Comparison of ENCODE assay signal across 1 cellular context in the genomic region with DNA sequence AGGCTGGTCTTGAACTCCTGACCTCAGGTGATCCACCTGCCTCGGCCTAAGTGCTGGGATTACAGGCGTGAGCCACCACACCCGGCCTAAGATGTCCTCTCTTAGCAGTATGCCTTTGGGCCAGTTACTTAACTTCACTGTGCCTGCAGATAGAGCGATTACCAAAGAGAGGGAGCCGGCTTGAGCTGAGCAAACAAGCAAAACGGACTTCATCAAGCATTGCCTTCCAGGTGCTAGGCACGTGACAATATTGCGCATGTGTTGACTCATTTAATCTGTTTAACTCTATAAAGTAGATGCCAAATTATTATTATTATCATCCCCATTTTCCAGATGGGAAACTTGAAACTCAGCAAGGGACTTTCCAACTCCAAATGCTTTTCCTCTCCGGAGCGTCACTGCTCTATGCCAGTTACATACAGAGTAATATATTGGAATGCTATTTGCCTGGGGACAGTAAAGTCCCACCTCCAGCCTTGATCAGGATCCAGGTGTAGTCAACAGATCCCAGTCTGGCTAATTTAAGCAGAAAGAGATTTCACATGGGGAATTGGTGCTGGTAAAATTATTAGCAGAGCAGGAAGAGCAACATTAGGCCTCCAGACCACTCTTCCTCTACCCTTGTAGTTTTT.
A peak's percentile ranks its signal among the peaks of the same experiment; 100 is the strongest.
TF ChIP-seq lines count a peak whose summit lies in the region.

No MANE protein-coding gene starts in this region.

TF ChIP-seq in HepG2, 621 proteins besides CTCF, POLR2A, EP300 and RAD21 (continued from another document and continues in another):
- TF ChIP-seq, protein P1, sequence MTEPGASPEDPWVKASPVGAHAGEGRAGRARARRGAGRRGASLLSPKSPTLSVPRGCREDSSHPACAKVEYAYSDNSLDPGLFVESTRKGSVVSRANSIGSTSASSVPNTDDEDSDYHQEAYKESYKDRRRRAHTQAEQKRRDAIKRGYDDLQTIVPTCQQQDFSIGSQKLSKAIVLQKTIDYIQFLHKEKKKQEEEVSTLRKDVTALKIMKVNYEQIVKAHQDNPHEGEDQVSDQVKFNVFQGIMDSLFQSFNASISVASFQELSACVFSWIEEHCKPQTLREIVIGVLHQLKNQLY (CRISPR knock-in tag; IDR thresholded peaks at IDR 0.05), result peak; percentile 80; the same call in 1 of the 2 replicates
- TF ChIP-seq MLLT10 (CRISPR knock-in tag; IDR thresholded peaks at IDR 0.05), result no peak
- 0 out of 2 replicates have a peak, but pooled peaks have one; percentile 25 for TF ChIP-seq DMAP1 (CRISPR knock-in tag; IDR thresholded peaks at IDR 0.05)
- TF ChIP-seq, protein P2, sequence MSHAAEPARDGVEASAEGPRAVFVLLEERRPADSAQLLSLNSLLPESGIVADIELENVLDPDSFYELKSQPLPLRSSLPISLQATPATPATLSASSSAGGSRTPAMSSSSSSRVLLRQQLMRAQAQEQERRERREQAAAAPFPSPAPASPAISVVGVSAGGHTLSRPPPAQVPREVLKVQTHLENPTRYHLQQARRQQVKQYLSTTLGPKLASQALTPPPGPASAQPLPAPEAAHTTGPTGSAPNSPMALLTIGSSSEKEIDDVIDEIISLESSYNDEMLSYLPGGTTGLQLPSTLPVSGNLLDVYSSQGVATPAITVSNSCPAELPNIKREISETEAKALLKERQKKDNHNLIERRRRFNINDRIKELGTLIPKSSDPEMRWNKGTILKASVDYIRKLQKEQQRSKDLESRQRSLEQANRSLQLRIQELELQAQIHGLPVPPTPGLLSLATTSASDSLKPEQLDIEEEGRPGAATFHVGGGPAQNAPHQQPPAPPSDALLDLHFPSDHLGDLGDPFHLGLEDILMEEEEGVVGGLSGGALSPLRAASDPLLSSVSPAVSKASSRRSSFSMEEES (CRISPR knock-in tag; IDR thresholded peaks at IDR 0.05), result peak; percentile 65; the same call in 1 of the 2 replicates
- 0 out of 2 replicates have a peak, but pooled peaks have one; percentile 32 for TF ChIP-seq KLF6 (CRISPR knock-in tag; IDR thresholded peaks at IDR 0.05)
- TF ChIP-seq, protein P3, sequence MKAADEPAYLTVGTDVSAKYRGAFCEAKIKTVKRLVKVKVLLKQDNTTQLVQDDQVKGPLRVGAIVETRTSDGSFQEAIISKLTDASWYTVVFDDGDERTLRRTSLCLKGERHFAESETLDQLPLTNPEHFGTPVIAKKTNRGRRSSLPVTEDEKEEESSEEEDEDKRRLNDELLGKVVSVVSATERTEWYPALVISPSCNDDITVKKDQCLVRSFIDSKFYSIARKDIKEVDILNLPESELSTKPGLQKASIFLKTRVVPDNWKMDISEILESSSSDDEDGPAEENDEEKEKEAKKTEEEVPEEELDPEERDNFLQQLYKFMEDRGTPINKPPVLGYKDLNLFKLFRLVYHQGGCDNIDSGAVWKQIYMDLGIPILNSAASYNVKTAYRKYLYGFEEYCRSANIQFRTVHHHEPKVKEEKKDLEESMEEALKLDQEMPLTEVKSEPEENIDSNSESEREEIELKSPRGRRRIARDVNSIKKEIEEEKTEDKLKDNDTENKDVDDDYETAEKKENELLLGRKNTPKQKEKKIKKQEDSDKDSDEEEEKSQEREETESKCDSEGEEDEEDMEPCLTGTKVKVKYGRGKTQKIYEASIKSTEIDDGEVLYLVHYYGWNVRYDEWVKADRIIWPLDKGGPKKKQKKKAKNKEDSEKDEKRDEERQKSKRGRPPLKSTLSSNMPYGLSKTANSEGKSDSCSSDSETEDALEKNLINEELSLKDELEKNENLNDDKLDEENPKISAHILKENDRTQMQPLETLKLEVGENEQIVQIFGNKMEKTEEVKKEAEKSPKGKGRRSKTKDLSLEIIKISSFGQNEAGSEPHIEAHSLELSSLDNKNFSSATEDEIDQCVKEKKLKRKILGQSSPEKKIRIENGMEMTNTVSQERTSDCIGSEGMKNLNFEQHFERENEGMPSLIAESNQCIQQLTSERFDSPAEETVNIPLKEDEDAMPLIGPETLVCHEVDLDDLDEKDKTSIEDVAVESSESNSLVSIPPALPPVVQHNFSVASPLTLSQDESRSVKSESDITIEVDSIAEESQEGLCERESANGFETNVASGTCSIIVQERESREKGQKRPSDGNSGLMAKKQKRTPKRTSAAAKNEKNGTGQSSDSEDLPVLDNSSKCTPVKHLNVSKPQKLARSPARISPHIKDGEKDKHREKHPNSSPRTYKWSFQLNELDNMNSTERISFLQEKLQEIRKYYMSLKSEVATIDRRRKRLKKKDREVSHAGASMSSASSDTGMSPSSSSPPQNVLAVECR (CRISPR knock-in tag; IDR thresholded peaks at IDR 0.05; ENCODE audit: borderline replicate concordance), result peak; percentile 14; the same call in 1 of the 2 replicates
- peak; percentile 38; the same call in 1 of the 2 replicates for TF ChIP-seq FOXC1 (CRISPR knock-in tag; IDR thresholded peaks at IDR 0.05; ENCODE audit: borderline replicate concordance)
- TF ChIP-seq, protein P4, sequence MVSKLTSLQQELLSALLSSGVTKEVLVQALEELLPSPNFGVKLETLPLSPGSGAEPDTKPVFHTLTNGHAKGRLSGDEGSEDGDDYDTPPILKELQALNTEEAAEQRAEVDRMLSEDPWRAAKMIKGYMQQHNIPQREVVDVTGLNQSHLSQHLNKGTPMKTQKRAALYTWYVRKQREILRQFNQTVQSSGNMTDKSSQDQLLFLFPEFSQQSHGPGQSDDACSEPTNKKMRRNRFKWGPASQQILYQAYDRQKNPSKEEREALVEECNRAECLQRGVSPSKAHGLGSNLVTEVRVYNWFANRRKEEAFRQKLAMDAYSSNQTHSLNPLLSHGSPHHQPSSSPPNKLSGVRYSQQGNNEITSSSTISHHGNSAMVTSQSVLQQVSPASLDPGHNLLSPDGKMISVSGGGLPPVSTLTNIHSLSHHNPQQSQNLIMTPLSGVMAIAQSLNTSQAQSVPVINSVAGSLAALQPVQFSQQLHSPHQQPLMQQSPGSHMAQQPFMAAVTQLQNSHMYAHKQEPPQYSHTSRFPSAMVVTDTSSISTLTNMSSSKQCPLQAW (CRISPR knock-in tag; IDR thresholded peaks at IDR 0.05), result peak; percentile 49; the same call in 1 of the 2 replicates
- TF ChIP-seq, protein P5, sequence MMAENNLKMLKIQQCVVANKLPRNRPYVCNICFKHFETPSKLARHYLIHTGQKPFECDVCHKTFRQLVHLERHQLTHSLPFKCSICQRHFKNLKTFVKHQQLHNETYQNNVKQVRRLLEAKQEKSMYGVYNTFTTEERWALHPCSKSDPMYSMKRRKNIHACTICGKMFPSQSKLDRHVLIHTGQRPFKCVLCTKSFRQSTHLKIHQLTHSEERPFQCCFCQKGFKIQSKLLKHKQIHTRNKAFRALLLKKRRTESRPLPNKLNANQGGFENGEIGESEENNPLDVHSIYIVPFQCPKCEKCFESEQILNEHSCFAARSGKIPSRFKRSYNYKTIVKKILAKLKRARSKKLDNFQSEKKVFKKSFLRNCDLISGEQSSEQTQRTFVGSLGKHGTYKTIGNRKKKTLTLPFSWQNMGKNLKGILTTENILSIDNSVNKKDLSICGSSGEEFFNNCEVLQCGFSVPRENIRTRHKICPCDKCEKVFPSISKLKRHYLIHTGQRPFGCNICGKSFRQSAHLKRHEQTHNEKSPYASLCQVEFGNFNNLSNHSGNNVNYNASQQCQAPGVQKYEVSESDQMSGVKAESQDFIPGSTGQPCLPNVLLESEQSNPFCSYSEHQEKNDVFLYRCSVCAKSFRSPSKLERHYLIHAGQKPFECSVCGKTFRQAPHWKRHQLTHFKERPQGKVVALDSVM (CRISPR knock-in tag; IDR thresholded peaks at IDR 0.05), result peak; percentile 58; the same call in 1 of the 2 replicates
- no peak for TF ChIP-seq ZNF460 (CRISPR knock-in tag; IDR thresholded peaks at IDR 0.05; ENCODE audit: borderline replicate concordance)
- peak; percentile 48; the same call in 1 of the 2 replicates for TF ChIP-seq ZNF652 (CRISPR knock-in tag; IDR thresholded peaks at IDR 0.05; ENCODE audit: borderline replicate concordance, low read depth)
- TF ChIP-seq, protein P6, sequence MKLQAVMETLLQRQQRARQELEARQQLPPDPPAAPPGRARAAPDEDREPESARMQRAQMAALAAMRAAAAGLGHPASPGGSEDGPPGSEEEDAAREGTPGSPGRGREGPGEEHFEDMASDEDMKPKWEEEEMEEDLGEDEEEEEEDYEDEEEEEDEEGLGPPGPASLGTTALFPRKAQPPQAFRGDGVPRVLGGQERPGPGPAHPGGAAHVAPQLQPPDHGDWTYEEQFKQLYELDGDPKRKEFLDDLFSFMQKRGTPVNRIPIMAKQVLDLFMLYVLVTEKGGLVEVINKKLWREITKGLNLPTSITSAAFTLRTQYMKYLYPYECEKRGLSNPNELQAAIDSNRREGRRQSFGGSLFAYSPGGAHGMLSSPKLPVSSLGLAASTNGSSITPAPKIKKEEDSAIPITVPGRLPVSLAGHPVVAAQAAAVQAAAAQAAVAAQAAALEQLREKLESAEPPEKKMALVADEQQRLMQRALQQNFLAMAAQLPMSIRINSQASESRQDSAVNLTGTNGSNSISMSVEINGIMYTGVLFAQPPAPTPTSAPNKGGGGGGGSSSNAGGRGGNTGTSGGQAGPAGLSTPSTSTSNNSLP (IDR thresholded peaks at IDR 0.05; ENCODE audit: low read depth, low read length), result 0 out of 2 replicates have a peak, but pooled peaks have one; percentile 9
- no peak for TF ChIP-seq ERF (CRISPR knock-in tag; IDR thresholded peaks at IDR 0.05)
- TF ChIP-seq ZNF547 (CRISPR knock-in tag; IDR thresholded peaks at IDR 0.05), result no peak
- peak; percentile 32; the same call in 1 of the 2 replicates for TF ChIP-seq SOX5 (CRISPR knock-in tag; IDR thresholded peaks at IDR 0.05; ENCODE audit: borderline replicate concordance)
- TF ChIP-seq RARA (CRISPR knock-in tag; IDR thresholded peaks at IDR 0.05), result peak; percentile 41; the same call in 1 of the 2 replicates
- no peak for TF ChIP-seq ZNF205 (CRISPR knock-in tag; IDR thresholded peaks at IDR 0.05)
- TF ChIP-seq NR2F1 (CRISPR knock-in tag; IDR thresholded peaks at IDR 0.05), result no peak
- 0 out of 2 replicates have a peak, but pooled peaks have one; percentile 13 for TF ChIP-seq NCOA2 (CRISPR knock-in tag; IDR thresholded peaks at IDR 0.05)
- peak; percentile 56 for TF ChIP-seq BCL6 (CRISPR knock-in tag; IDR thresholded peaks at IDR 0.05)
- TF ChIP-seq RFXANK (CRISPR knock-in tag; IDR thresholded peaks at IDR 0.05), result no peak
- TF ChIP-seq ZNF777 (CRISPR knock-in tag; IDR thresholded peaks at IDR 0.05), result no peak
- TF ChIP-seq ZNF7 (CRISPR knock-in tag; IDR thresholded peaks at IDR 0.05), result no peak
- no peak for TF ChIP-seq ZNF781 (CRISPR knock-in tag; IDR thresholded peaks at IDR 0.05; ENCODE audit: borderline replicate concordance, not compliant biosample characterization)
- TF ChIP-seq ZNF713 (CRISPR knock-in tag; IDR thresholded peaks at IDR 0.05), result no peak
- TF ChIP-seq MED1 (CRISPR knock-in tag; IDR thresholded peaks at IDR 0.05), result 0 out of 2 replicates have a peak, but pooled peaks have one; percentile 40
- 0 out of 2 replicates have a peak, but pooled peaks have one; percentile 23 for TF ChIP-seq CEBPB (IDR thresholded peaks at IDR 0.05; ENCODE audit: borderline replicate concordance, low read depth, low read length)
- peak; percentile 66 for TF ChIP-seq FOXA3 (CRISPR knock-in tag; IDR thresholded peaks at IDR 0.05)
- TF ChIP-seq ZNF331 (CRISPR knock-in tag; IDR thresholded peaks at IDR 0.05), result peak; percentile 59; the same call in 1 of the 2 replicates
- TF ChIP-seq HMGA1 (CRISPR knock-in tag; conservative IDR thresholded peaks at IDR 0.05), result no peak
- 0 out of 2 replicates have a peak, but pooled peaks have one; percentile 45 for TF ChIP-seq ZKSCAN8 (CRISPR knock-in tag; IDR thresholded peaks at IDR 0.05; ENCODE audit: borderline replicate concordance)
- TF ChIP-seq, protein P7, sequence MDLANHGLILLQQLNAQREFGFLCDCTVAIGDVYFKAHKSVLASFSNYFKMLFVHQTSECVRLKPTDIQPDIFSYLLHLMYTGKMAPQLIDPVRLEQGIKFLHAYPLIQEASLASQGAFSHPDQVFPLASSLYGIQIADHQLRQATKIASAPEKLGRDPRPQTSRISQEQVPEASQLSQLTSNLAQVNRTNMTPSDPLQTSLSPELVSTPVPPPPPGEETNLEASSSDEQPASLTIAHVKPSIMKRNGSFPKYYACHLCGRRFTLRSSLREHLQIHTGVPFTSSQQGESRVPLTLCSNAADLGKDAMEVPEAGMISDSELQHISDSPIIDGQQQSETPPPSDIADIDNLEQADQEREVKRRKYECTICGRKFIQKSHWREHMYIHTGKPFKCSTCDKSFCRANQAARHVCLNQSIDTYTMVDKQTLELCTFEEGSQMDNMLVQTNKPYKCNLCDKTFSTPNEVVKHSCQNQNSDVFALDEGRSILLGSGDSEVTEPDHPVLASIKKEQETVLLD (CRISPR knock-in tag; IDR thresholded peaks at IDR 0.05; ENCODE audit: low read depth), result no peak
- TF ChIP-seq CCDC6 (CRISPR knock-in tag; IDR thresholded peaks at IDR 0.05), result 0 out of 2 replicates have a peak, but pooled peaks have one; percentile 53
- no peak for TF ChIP-seq ZNF10 (CRISPR knock-in tag; IDR thresholded peaks at IDR 0.05; ENCODE audit: borderline replicate concordance, low read depth)
- TF ChIP-seq ZNF839 (CRISPR knock-in tag; IDR thresholded peaks at IDR 0.05; ENCODE audit: borderline replicate concordance), result no peak
- no peak for TF ChIP-seq CREB1 (IDR thresholded peaks at IDR 0.05)
- peak; percentile 17; the same call in 1 of the 2 replicates for TF ChIP-seq CREB1 (CRISPR knock-in tag; IDR thresholded peaks at IDR 0.05)
- no peak for TF ChIP-seq U2AF1 (optimal IDR thresholded peaks at IDR 0.05; ENCODE audit: low read depth, low read length)
- TF ChIP-seq POLR2G (IDR thresholded peaks at IDR 0.05; ENCODE audit: low read depth, low read length), result no peak
- peak; percentile 17; the same call in 1 of the 2 replicates for TF ChIP-seq SAP130 (CRISPR knock-in tag; IDR thresholded peaks at IDR 0.05; ENCODE audit: low read depth)
- 0 out of 2 replicates have a peak, but pooled peaks have one; percentile 53 for TF ChIP-seq PITX1 (CRISPR knock-in tag; IDR thresholded peaks at IDR 0.05)
